In genomic region chr3:47887991-47888390, GRCh38 we compare ENCODE assay signal across 8 cellular contexts.
A peak's percentile ranks its signal among the peaks of the same experiment; 100 is the strongest.
DNase-seq lines count a peak whose midpoint lies in the region; ATAC-seq, FAIRE-seq and TF ChIP-seq lines count a peak whose summit lies in the region.
"Not testable (repeated sequence)": the region's sequence is repeated elsewhere in the genome, so short reads cannot be mapped to it uniquely, and the experiment has no call there.

No MANE protein-coding gene starts in this region.

- not testable (repeated sequence) for H3K9ac ChIP-seq in HepG2 (ENCODE audit: insufficient read depth, low read depth, low read length)

- not testable (repeated sequence) for H3K9me2 ChIP-seq in GM23338 (ENCODE audit: insufficient read depth)

- not testable (repeated sequence) for H3K4me3 Mint-ChIP-seq in GM23338; WTC11; activated naive CD8-positive, alpha-beta T cell treated with anti-CD3 and anti-CD28 coated beads, Interleukin-2, amount 10 ng/mL, durations not matched to agents 7 days and 5 days; endothelial cell (ENCODE audit: unreplicated experiment); stimulated activated effector memory CD8-positive, alpha-beta T cell treated with anti-CD3 and anti-CD28 coated beads, Interleukin-12 subunit alpha, Interleukin-12 subunit beta, amount 100 ng/mL, for 72 hours
- H3K4me3 Mint-ChIP-seq in nephron progenitor cell: peak overlapping the region; percentile 9

- not testable (repeated sequence) for H3K27ac ChIP-seq in GM23338 (ENCODE audit: low read depth); HepG2 (ENCODE audit: extremely low read length, insufficient read depth, low read length)

- BruUV-seq in HepG2 (replicated peaks; lab: Mats Ljungman, UMichigan): not testable (repeated sequence)

- H4K20me1 ChIP-seq in GM23338 (replicated peaks; ENCODE audit: insufficient read depth); HepG2 (ENCODE audit: insufficient read depth, low read length): not testable (repeated sequence)

- H3K4me2 ChIP-seq in GM23338; HepG2 (ENCODE audit: low read depth, low read length): not testable (repeated sequence)

- not testable (repeated sequence) for H3K9me3 ChIP-seq in HepG2 (ENCODE audit: low read length)

- not testable (repeated sequence) for TF ChIP-seq RAD21 in HepG2 (CRISPR knock-in tag; IDR thresholded peaks at IDR 0.05)

- not testable (repeated sequence) for H3K9me3 Mint-ChIP-seq in GM23338; WTC11; activated naive CD8-positive, alpha-beta T cell treated with anti-CD3 and anti-CD28 coated beads, Interleukin-2, amount 10 ng/mL, durations not matched to agents 7 days and 5 days; endothelial cell (ENCODE audit: unreplicated experiment); stimulated activated effector memory CD8-positive, alpha-beta T cell treated with anti-CD3 and anti-CD28 coated beads, Interleukin-12 subunit alpha, Interleukin-12 subunit beta, amount 100 ng/mL, for 72 hours
- H3K9me3 Mint-ChIP-seq in nephron progenitor cell: peaks cover 25% of the 10 kb centered on the region

- not testable (repeated sequence) for ATAC-seq in GM23338; WTC11; activated naive CD8-positive, alpha-beta T cell treated with anti-CD3 and anti-CD28 coated beads, Interleukin-2, amount 10 ng/mL, durations not matched to agents 7 days and 5 days (ENCODE audit: low read depth); HepG2; stimulated activated effector memory CD8-positive, alpha-beta T cell treated with anti-CD3 and anti-CD28 coated beads, Interleukin-12 subunit alpha, Interleukin-12 subunit beta, amount 100 ng/mL, for 72 hours

- CTCF ChIA-PET in WTC11 (lab: Charles Lee): interaction anchor here (1.2 kb wide), 2 partner anchors 51 to 263 kb away, joined by 3 to 5 read pairs; no protein-coding TSS in a partner anchor
- CTCF ChIA-PET in HepG2 (lab: Yijun Ruan, JAX; ENCODE audit: low intra/inter-chr PET ratio, low total read pairs): not testable (repeated sequence)

- TF ChIP-seq POLR2A in HepG2 (IDR thresholded peaks at IDR 0.05; ENCODE audit: insufficient read depth in 1 of 2, low read depth in 2 of 2, low read length in 2 of 2): not testable (repeated sequence)

- not testable (repeated sequence) for DNase-seq in GM23338 (ENCODE audit: low spot score); WTC11 (ENCODE audit: low spot score); activated naive CD8-positive, alpha-beta T cell treated with anti-CD3 and anti-CD28 coated beads, Interleukin-2, amount 10 ng/mL, durations not matched to agents 7 days and 5 days; endothelial cell (ENCODE audit: low spot score); HepG2 (ENCODE audit: low spot score); nephron progenitor cell; stimulated activated effector memory CD8-positive, alpha-beta T cell treated with anti-CD3 and anti-CD28 coated beads, Interleukin-12 subunit alpha, Interleukin-12 subunit beta, amount 100 ng/mL, for 72 hours (ENCODE audit: low spot score in 2 of 2)
- DNase-seq in activated CD8-positive, alpha-beta memory T cell treated with anti-CD3 and anti-CD28 coated beads for 24 hours: peak; percentile 19

- H3K36me3 ChIP-seq in GM23338 (ENCODE audit: insufficient read depth): not testable (repeated sequence)
- peaks cover 13 to 42% of the 10 kb centered on the region in 2 experiments for H3K36me3 ChIP-seq in HepG2 (replicated peaks in 1 of 2; ENCODE audit: control insufficient read depth in 1 of 2, insufficient read depth in 2 of 2, low read length in 2 of 2)

- not testable (repeated sequence) for H3F3A ChIP-seq in GM23338 (replicated peaks; ENCODE audit: low read depth)

- peaks cover 30% of the 10 kb centered on the region for H3K4me1 ChIP-seq in GM23338 (ENCODE audit: insufficient read depth)
- not testable (repeated sequence) for H3K4me1 ChIP-seq in HepG2 (ENCODE audit: insufficient read depth, low read length)

- POLR2A ChIA-PET in WTC11 (lab: Charles Lee): interaction anchor here (0.6 kb wide), 1 partner anchor 97 kb away, joined by 5 read pairs; no protein-coding TSS in a partner anchor
- POLR2A ChIA-PET in activated naive CD8-positive, alpha-beta T cell treated with anti-CD3 and anti-CD28 coated beads, Interleukin-2, amount 10 ng/mL, durations not matched to agents 7 days and 5 days (lab: Charles Lee); HepG2 (lab: Yijun Ruan, JAX): not testable (repeated sequence)

- H3K4me1 Mint-ChIP-seq in GM23338: peaks cover 41% of the 10 kb centered on the region
- H3K4me1 Mint-ChIP-seq in WTC11: peaks cover 39% of the 10 kb centered on the region
- H3K4me1 Mint-ChIP-seq in activated naive CD8-positive, alpha-beta T cell treated with anti-CD3 and anti-CD28 coated beads, Interleukin-2, amount 10 ng/mL, durations not matched to agents 7 days and 5 days: peaks cover 21% of the 10 kb centered on the region
- H3K4me1 Mint-ChIP-seq in endothelial cell (ENCODE audit: unreplicated experiment): peaks cover 57% of the 10 kb centered on the region
- peaks cover 65% of the 10 kb centered on the region for H3K4me1 Mint-ChIP-seq in nephron progenitor cell
- not testable (repeated sequence) for H3K4me1 Mint-ChIP-seq in stimulated activated effector memory CD8-positive, alpha-beta T cell treated with anti-CD3 and anti-CD28 coated beads, Interleukin-12 subunit alpha, Interleukin-12 subunit beta, amount 100 ng/mL, for 72 hours

- intact Hi-C loops in HepG2 (cut with micrococcal nuclease; ENCODE audit: unreplicated experiment): not testable (repeated sequence)

- TF ChIP-seq EP300 in HepG2 (IDR thresholded peaks at IDR 0.05; ENCODE audit: low read depth in 2 of 2, low read length in 2 of 2); HepG2 (CRISPR knock-in tag; IDR thresholded peaks at IDR 0.05; ENCODE audit: borderline replicate concordance): not testable (repeated sequence)

- peak overlapping the region; percentile 56; the same call in 1 of the 2 replicates for H3K27ac Mint-ChIP-seq in GM23338
- peak overlapping the region; percentile 38; the same call in 1 of the 2 replicates for H3K27ac Mint-ChIP-seq in WTC11
- peak overlapping the region; percentile 20 for H3K27ac Mint-ChIP-seq in activated naive CD8-positive, alpha-beta T cell treated with anti-CD3 and anti-CD28 coated beads, Interleukin-2, amount 10 ng/mL, durations not matched to agents 7 days and 5 days
- peak overlapping the region; percentile 79 for H3K27ac Mint-ChIP-seq in endothelial cell (ENCODE audit: unreplicated experiment)
- H3K27ac Mint-ChIP-seq in nephron progenitor cell: peak overlapping the region; percentile 98
- H3K27ac Mint-ChIP-seq in stimulated activated effector memory CD8-positive, alpha-beta T cell treated with anti-CD3 and anti-CD28 coated beads, Interleukin-12 subunit alpha, Interleukin-12 subunit beta, amount 100 ng/mL, for 72 hours: peak overlapping the region; percentile 40

- H3K27me3 Mint-ChIP-seq in GM23338 (ENCODE audit: insufficient read depth, low read depth, poor library complexity): peaks cover 10% of the 10 kb centered on the region
- H3K27me3 Mint-ChIP-seq in WTC11 (ENCODE audit: low read depth); activated naive CD8-positive, alpha-beta T cell treated with anti-CD3 and anti-CD28 coated beads, Interleukin-2, amount 10 ng/mL, durations not matched to agents 7 days and 5 days; nephron progenitor cell (ENCODE audit: low read depth, poor library complexity): not testable (repeated sequence)
- peaks cover 16% of the 10 kb centered on the region for H3K27me3 Mint-ChIP-seq in endothelial cell (ENCODE audit: unreplicated experiment)

- not testable (repeated sequence) for TF ChIP-seq CTCF in GM23338 (conservative IDR thresholded peaks at IDR 0.05; ENCODE audit: low read depth in 2 of 2); WTC11 (IDR thresholded peaks at IDR 0.05); endothelial cell (IDR thresholded peaks at IDR 0.05; ENCODE audit: unreplicated experiment); HepG2 (CRISPR knock-in tag; IDR thresholded peaks at IDR 0.05); nephron progenitor cell (IDR thresholded peaks at IDR 0.05)

- H3K4me3 ChIP-seq in GM23338; HepG2 (replicated peaks in 1 of 3; ENCODE audit: insufficient read depth in 1 of 3, low read depth in 2 of 3, low read length in 3 of 3): not testable (repeated sequence)

- 97% methylated on average over 8 of the region's 9 CpGs for WGBS in HepG2 (ENCODE audit: low lambda C conversion rate)

- peaks cover 34% of the 10 kb centered on the region for H3K36me3 Mint-ChIP-seq in GM23338 (ENCODE audit: low read depth)
- H3K36me3 Mint-ChIP-seq in WTC11: peaks cover 24% of the 10 kb centered on the region
- H3K36me3 Mint-ChIP-seq in activated naive CD8-positive, alpha-beta T cell treated with anti-CD3 and anti-CD28 coated beads, Interleukin-2, amount 10 ng/mL, durations not matched to agents 7 days and 5 days: peaks cover 28% of the 10 kb centered on the region
- H3K36me3 Mint-ChIP-seq in endothelial cell (ENCODE audit: low read depth, unreplicated experiment): peaks cover 18% of the 10 kb centered on the region
- H3K36me3 Mint-ChIP-seq in nephron progenitor cell (ENCODE audit: low read depth): peaks cover 62% of the 10 kb centered on the region
- H3K36me3 Mint-ChIP-seq in stimulated activated effector memory CD8-positive, alpha-beta T cell treated with anti-CD3 and anti-CD28 coated beads, Interleukin-12 subunit alpha, Interleukin-12 subunit beta, amount 100 ng/mL, for 72 hours: peaks cover 78% of the 10 kb centered on the region

- not testable (repeated sequence) for H3K79me2 ChIP-seq in GM23338 (replicated peaks; ENCODE audit: insufficient read depth); HepG2 (ENCODE audit: insufficient read depth, low read length)

- not testable (repeated sequence) for H3K27me3 ChIP-seq in GM23338 (ENCODE audit: insufficient read depth); HepG2 (ENCODE audit: control insufficient read depth in 1 of 2, insufficient read depth in 2 of 2, low read length in 2 of 2)

- H2AFZ ChIP-seq in GM23338; HepG2 (ENCODE audit: low read length): not testable (repeated sequence)

- in situ Hi-C loops in HepG2 (cut with HindIII; ENCODE audit: extremely low pct_ligation_motif_present, low pct_unique_long_range_greater_than_20kb): not testable (repeated sequence)

- FAIRE-seq in HepG2 (lab: Jason Lieb, UNC): not testable (repeated sequence)

TF ChIP-seq in HepG2, 621 proteins besides CTCF, POLR2A, EP300 and RAD21:
- peak; percentile 52 for TF ChIP-seq NFYB (CRISPR knock-in tag; IDR thresholded peaks at IDR 0.05)

Comparison
In these comparisons a context has a peak if more than half of its experiments do, and no peak if none do; other contexts are left out.
1. H3K27ac Mint-ChIP-seq: peak in every context shown above with its lines; median percentile 98 in nephron progenitor cell; 79 in endothelial cell; 56 in GM23338; 40 in stimulated activated effector memory CD8-positive, alpha-beta T cell treated with anti-CD3 and anti-CD28 coated beads, Interleukin-12 subunit alpha, Interleukin-12 subunit beta, amount 100 ng/mL, for 72 hours; 38 in WTC11; 20 in activated naive CD8-positive, alpha-beta T cell treated with anti-CD3 and anti-CD28 coated beads, Interleukin-2, amount 10 ng/mL, durations not matched to agents 7 days and 5 days.